8 cellular contexts compared by ENCODE assay signal in genomic region chr16:46382791-46383541, GRCh38.
DNase-seq lines count a peak whose midpoint lies in the region; ATAC-seq, FAIRE-seq and TF ChIP-seq lines count a peak whose summit lies in the region.
"Not testable (repeated sequence)": the region's sequence is repeated elsewhere in the genome, so short reads cannot be mapped to it uniquely, and the experiment has no call there.

No MANE protein-coding gene starts in this region.

- FAIRE-seq in RCC 7860 (lab: Jason Lieb, UNC), result not testable (repeated sequence)

- not testable (repeated sequence) for H3K4me3 ChIP-seq in A673 (ENCODE audit: low read depth, low read length, poor library complexity, severe bottlenecking); adipocyte (ENCODE audit: low read length); lung; prostate gland

- ATAC-seq in foreskin keratinocyte; lung (ENCODE audit: insufficient read depth, low FRiP score): not testable (repeated sequence)

- not testable (repeated sequence) for H3K36me3 ChIP-seq in A673 (ENCODE audit: insufficient read depth, low read length, poor library complexity, severe bottlenecking); adipocyte (ENCODE audit: control insufficient read depth, insufficient read depth, low read length, severe bottlenecking); lung (ENCODE audit: control insufficient read depth in 2 of 2, insufficient read depth in 2 of 2, low read length in 2 of 2); prostate gland

- TF ChIP-seq POLR2A in prostate gland (IDR thresholded peaks at IDR 0.05), result not testable (repeated sequence)

- not testable (repeated sequence) for H3K27me3 ChIP-seq in A673 (replicated peaks; ENCODE audit: insufficient read depth, low read depth, low read length, poor library complexity); adipocyte (replicated peaks; ENCODE audit: control insufficient read depth, insufficient read depth, low read length); foreskin keratinocyte; lung (ENCODE audit: control insufficient read depth, insufficient read depth); prostate gland (replicated peaks; ENCODE audit: insufficient read depth)

- BruUV-seq in A673 (replicated peaks; lab: Mats Ljungman, UMichigan), result not testable (repeated sequence)

- H3K27ac ChIP-seq in A673 (ENCODE audit: low read depth, low read length, poor library complexity, severe bottlenecking); foreskin keratinocyte; lung (ENCODE audit: low read depth in 1 of 2, low read length in 1 of 2); prostate gland: not testable (repeated sequence)

- POLR2A ChIA-PET in A673 (lab: Charles Lee; ENCODE audit: low non-redundant PET), result not testable (repeated sequence)

- DNase-seq in A673 (ENCODE audit: low spot score) (peak; percentile 30), HCEC 1CT (peak; percentile 1), RCC 7860 (ENCODE audit: low spot score) (peak; percentile 30), adipocyte (ENCODE audit: low read depth) (peak; percentile 21), dermis blood vessel endothelial cell (peak; percentile 55), foreskin keratinocyte (peak; percentile 33 to 49), lung (ENCODE audit: low spot score) (peak; percentile 66), prostate gland (ENCODE audit: low spot score) (peak; percentile 72)

- CTCF ChIA-PET in A673 (lab: Charles Lee), result not testable (repeated sequence)

- intact Hi-C loops in A673 (cut with micrococcal nuclease; ENCODE audit: unreplicated experiment); prostate gland (cut with DNase I): not testable (repeated sequence)

- not testable (repeated sequence) for H3K4me1 ChIP-seq in A673 (ENCODE audit: insufficient read depth, low read length, poor library complexity, severe bottlenecking); adipocyte (ENCODE audit: control insufficient read depth, insufficient read depth, low read length); foreskin keratinocyte; lung (ENCODE audit: control insufficient read depth in 2 of 2, insufficient read depth in 2 of 2, low read length in 2 of 2); prostate gland (replicated peaks)

- WGBS in lung, 2 donors, result 82 to 83% methylated on average over 32 of the region's 32 CpGs
- WGBS in prostate gland, result 78% methylated on average over 32 of the region's 32 CpGs

- H3K9me3 ChIP-seq in A673 (ENCODE audit: low read depth, low read length, poor library complexity, severe bottlenecking) (peaks cover 23% of the 10 kb centered on the region), lung (ENCODE audit: control insufficient read depth in 2 of 2, insufficient read depth in 1 of 2, low read length in 1 of 2) (peaks cover 0 to 22% of the 10 kb centered on the region in 2 donors)
- not testable (repeated sequence) for H3K9me3 ChIP-seq in adipocyte (ENCODE audit: control insufficient read depth, low read length); prostate gland

- H3K9ac ChIP-seq in adipocyte (ENCODE audit: low read length), result not testable (repeated sequence)

- TF ChIP-seq CTCF in A673 (conservative IDR thresholded peaks at IDR 0.05; ENCODE audit: low read depth, low read length); foreskin keratinocyte (conservative IDR thresholded peaks at IDR 0.05); lung (IDR thresholded peaks at IDR 0.05; ENCODE audit: control extremely low read depth, extremely low read depth); prostate gland (IDR thresholded peaks at IDR 0.05): not testable (repeated sequence)

Comparison
In these comparisons a context has a peak if more than half of its experiments do, and no peak if none do; other contexts are left out.
1. DNase-seq: peak in every context shown above with its lines; median percentile 72 in prostate gland; 66 in lung; 55 in dermis blood vessel endothelial cell; 41 in foreskin keratinocyte; 30 in A673; 30 in RCC 7860; 21 in adipocyte; 1 in HCEC 1CT.